In genomic region chr2:179096090-179096489, GRCh38 we compare ENCODE assay signal across 9 cellular contexts. TPM values are rescaled to one million over a fixed set of nuclear protein-coding genes. Genes with fewer than 3 reads are reported as not detected.
A peak's percentile ranks its signal among the peaks of the same experiment; 100 is the strongest.
DNase-seq lines count a peak whose midpoint lies in the region; ATAC-seq, FAIRE-seq and TF ChIP-seq lines count a peak whose summit lies in the region.
"Had no signal": no experiment of that assay in that cellular context is flagged by ENCODE, and none has a peak within 500 bp of the region (broad histone marks: within the 10 kb centered on the region; RNA-seq: fewer than 3 reads in every experiment).

No MANE protein-coding gene starts in this region.

- H3K27me3 Mint-ChIP-seq in activated T-cell treated with anti-CD3 and anti-CD28 coated beads, Interleukin-2, amount 50 U/mL, for 4 hours (ENCODE audit: low read depth) = no peaks in the 10 kb centered on the region
- no peaks in the 10 kb centered on the region for H3K27me3 Mint-ChIP-seq in stimulated activated memory B cell treated with anti-CD40 and anti-IgM and Interleukin-4, amounts not matched to agents 10 μg/mL and 1 μg/mL and 100 μg/mL, for 72 hours

- H3K4me2 ChIP-seq in OCI-LY1 (ENCODE audit: low read length) = peak overlapping the region; percentile 54

- no peaks in the 10 kb centered on the region for H3F3A ChIP-seq in OCI-LY1 (ENCODE audit: insufficient read depth, low read length)

- H3K36me3 ChIP-seq in OCI-LY1 (ENCODE audit: insufficient read depth, low read length) (peaks cover 4% of the 10 kb centered on the region; the same call in 1 of the 2 replicates), tibial nerve (no peaks in the 10 kb centered on the region)

- H2AFZ ChIP-seq in OCI-LY1 (ENCODE audit: low read length) = no peak overlapping the region

- H3K4me3 ChIP-seq in OCI-LY1 (ENCODE audit: low read depth, low read length, poor library complexity, severe bottlenecking) = peak overlapping the region; percentile 11
- H3K4me3 ChIP-seq in tibial nerve = no peak overlapping the region

- ATAC-seq in activated T-cell treated with anti-CD3 and anti-CD28 coated beads, Interleukin-2, amount 50 U/mL, for 4 hours = peak; percentile 23 to 38
- ATAC-seq in HG02870 (IDR thresholded peaks at IDR 0.05; ENCODE audit: unreplicated experiment) = peak; percentile 79
- peak; percentile 98 for ATAC-seq in stimulated activated memory B cell treated with anti-CD40 and anti-IgM and Interleukin-4, amounts not matched to agents 10 μg/mL and 1 μg/mL and 100 μg/mL, for 72 hours

- no peaks in the 10 kb centered on the region for H3K79me2 ChIP-seq in OCI-LY1 (ENCODE audit: insufficient read depth, low read length)

- peak overlapping the region; percentile 53 for H3K9ac ChIP-seq in OCI-LY1 (ENCODE audit: low read length)

- H3K36me3 Mint-ChIP-seq in activated T-cell treated with anti-CD3 and anti-CD28 coated beads, Interleukin-2, amount 50 U/mL, for 4 hours (ENCODE audit: insufficient read depth) = no peaks in the 10 kb centered on the region
- no peaks in the 10 kb centered on the region for H3K36me3 Mint-ChIP-seq in stimulated activated memory B cell treated with anti-CD40 and anti-IgM and Interleukin-4, amounts not matched to agents 10 μg/mL and 1 μg/mL and 100 μg/mL, for 72 hours

- WGBS in tibial nerve, 2 donors = 62 to 92% methylated on average over 3 of the region's 3 CpGs

- TF ChIP-seq CTCF in OCI-LY1 (IDR thresholded peaks at IDR 0.05; ENCODE audit: low read length) (no peak), tibial nerve (IDR thresholded peaks at IDR 0.05) (no peak)

- no peaks in the 10 kb centered on the region for H3K9me3 Mint-ChIP-seq in activated T-cell treated with anti-CD3 and anti-CD28 coated beads, Interleukin-2, amount 50 U/mL, for 4 hours
- no peaks in the 10 kb centered on the region for H3K9me3 Mint-ChIP-seq in stimulated activated memory B cell treated with anti-CD40 and anti-IgM and Interleukin-4, amounts not matched to agents 10 μg/mL and 1 μg/mL and 100 μg/mL, for 72 hours

- H3K4me3 Mint-ChIP-seq in activated T-cell treated with anti-CD3 and anti-CD28 coated beads, Interleukin-2, amount 50 U/mL, for 4 hours = no peak overlapping the region
- peak overlapping the region; percentile 32 for H3K4me3 Mint-ChIP-seq in stimulated activated memory B cell treated with anti-CD40 and anti-IgM and Interleukin-4, amounts not matched to agents 10 μg/mL and 1 μg/mL and 100 μg/mL, for 72 hours

- no peaks in the 10 kb centered on the region for H4K20me1 ChIP-seq in OCI-LY1 (ENCODE audit: insufficient read depth, low read length)

- peaks cover 18% of the 10 kb centered on the region for H3K4me1 Mint-ChIP-seq in activated T-cell treated with anti-CD3 and anti-CD28 coated beads, Interleukin-2, amount 50 U/mL, for 4 hours (ENCODE audit: low read depth)
- peaks cover 55% of the 10 kb centered on the region for H3K4me1 Mint-ChIP-seq in stimulated activated memory B cell treated with anti-CD40 and anti-IgM and Interleukin-4, amounts not matched to agents 10 μg/mL and 1 μg/mL and 100 μg/mL, for 72 hours

- TF ChIP-seq EP300 in tibial nerve (IDR thresholded peaks at IDR 0.05) = no peak

- H3K9me3 ChIP-seq in OCI-LY1 (ENCODE audit: low read length) = peaks cover 7% of the 10 kb centered on the region; the same call in 1 of the 2 replicates
- peaks cover 0 to 9% (median 0%) of the 10 kb centered on the region in 4 donors for H3K9me3 ChIP-seq in tibial nerve

- peak overlapping the region; percentile 36 for H3K27ac Mint-ChIP-seq in stimulated activated memory B cell treated with anti-CD40 and anti-IgM and Interleukin-4, amounts not matched to agents 10 μg/mL and 1 μg/mL and 100 μg/mL, for 72 hours

- DNase-seq in activated T-cell treated with anti-CD3 and anti-CD28 coated beads, Interleukin-2, amount 50 U/mL, for 4 hours = no peak
- DNase-seq in activated T-cell treated with anti-CD3 and anti-CD28 coated beads, Interleukin-2, amount 50 U/mL, for 1 hour = no peak
- DNase-seq in tibial nerve (ENCODE audit: low spot score in 2 of 2) = no peak
- DNase-seq in urothelium cell line (ENCODE audit: low spot score) = no peak
- DNase-seq in SIG-M5 (lab: John Stamatoyannopoulos, UW) = no peak

- H3K4me1 ChIP-seq in OCI-LY1 (ENCODE audit: insufficient read depth, low read length, severe bottlenecking) (peaks cover 67% of the 10 kb centered on the region), tibial nerve (no peaks in the 10 kb centered on the region)

- FAIRE-seq in urothelium cell line (lab: Jason Lieb, UNC) = no peak

- no peaks in the 10 kb centered on the region for H3K27me3 ChIP-seq in OCI-LY1 (ENCODE audit: insufficient read depth, low read length)
- no peaks in the 10 kb centered on the region for H3K27me3 ChIP-seq in tibial nerve

- H3K27ac ChIP-seq in OCI-LY1 (ENCODE audit: low read depth, low read length, poor library complexity, severe bottlenecking) = peak overlapping the region; percentile 98
- H3K27ac ChIP-seq in tibial nerve = no peak overlapping the region

- H3K9me2 ChIP-seq in OCI-LY1 (ENCODE audit: low read depth, low read length) = no peaks in the 10 kb centered on the region

- TF ChIP-seq POLR2A in tibial nerve (IDR thresholded peaks at IDR 0.05) = no peak

RNA-seq across cellular contexts. Expression of gene CCDC141, which starts 46.2 kb away (rescaled TPM):
- total RNA-seq in activated T-cell treated with anti-CD3 and anti-CD28 coated beads, Interleukin-2, amount 50 U/mL, for 4 hours = under 1 TPM; 0.58 to 0.84 (median 0.74) TPM
- 1 to 10 TPM; 1.7 to 7.7 (median 3.9) TPM for total RNA-seq in tibial nerve
- total RNA-seq: Daoy had no signal

Comparison
In these comparisons a context has a peak if more than half of its experiments do, and no peak if none do; other contexts are left out.
1. ATAC-seq: peak in every context shown above with its lines; median percentile 98 in stimulated activated memory B cell treated with anti-CD40 and anti-IgM and Interleukin-4, amounts not matched to agents 10 μg/mL and 1 μg/mL and 100 μg/mL, for 72 hours; 79 in HG02870; 30 in activated T-cell treated with anti-CD3 and anti-CD28 coated beads, Interleukin-2, amount 50 U/mL, for 4 hours.